ENCODE assay signal across 16 cellular contexts in the genomic region with DNA sequence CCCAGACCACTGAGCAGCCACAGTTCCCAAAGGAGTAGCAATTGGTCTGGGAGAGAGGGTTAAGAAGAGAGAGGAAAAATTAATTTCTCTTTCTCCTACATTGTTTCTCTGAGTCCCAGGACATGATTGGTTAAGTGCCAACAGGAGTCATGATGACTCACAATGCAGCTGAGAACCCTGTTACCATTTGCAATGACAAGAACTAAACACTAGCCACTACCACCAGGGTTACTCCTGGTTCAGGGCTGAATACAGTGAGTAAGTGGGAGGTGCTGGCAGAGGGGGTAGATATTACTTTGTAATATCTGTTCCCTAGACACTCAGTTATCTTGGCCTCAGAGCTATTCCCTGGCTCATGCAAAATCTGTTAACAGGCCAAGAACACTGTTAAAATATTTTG. TPM values are rescaled to one million over a fixed set of nuclear protein-coding genes. Genes with fewer than 3 reads are reported as not detected.
DNase-seq lines count a peak whose midpoint lies in the region; ATAC-seq and TF ChIP-seq lines count a peak whose summit lies in the region.
"Had no signal": no experiment of that assay in that cellular context is flagged by ENCODE, and none has a peak within 500 bp of the region (broad histone marks: within the 10 kb centered on the region; RNA-seq: fewer than 3 reads in every experiment).

No MANE protein-coding gene starts in this region.

- no peaks in the 10 kb centered on the region for H3K27me3 ChIP-seq in lung (ENCODE audit: control insufficient read depth, insufficient read depth)

- DNase-seq in AG20443 (ENCODE audit: low spot score) (peak; percentile 65), M059J (ENCODE audit: low read depth) (peak; percentile 96), dedifferentiated amniotic fluid mesenchymal stem cell (ENCODE audit: extremely low spot score) (peak; percentile 26), lung (ENCODE audit: low spot score) (no peak), NOMO-1 treated with dmso at 0.1 percent for 144 hours (lab: John Stamatoyannopoulos, UW; ENCODE audit: unreplicated experiment) (no peak), NCI-H510A treated with DMSO at 0.1 percent for 48 hours (lab: John Stamatoyannopoulos, UW) (no peak)
- DNase-seq in activated naive CD4-positive, alpha-beta T cell treated with anti-CD3 and anti-CD28 coated beads for 36 hours = no peak
- DNase-seq: activated CD4-positive, alpha-beta memory T cell treated with anti-CD3 and anti-CD28 coated beads for 36 hours; activated naive CD4-positive, alpha-beta T cell treated with anti-CD3 and anti-CD28 coated beads, Interleukin-2, amount 50 U/mL, for 16 hours; CD4-positive, CD25-positive, alpha-beta regulatory T cell; hypothalamus; PC-9; stimulated activated CD4-positive, alpha-beta T cell treated with anti-CD3 and anti-CD28 coated beads, Interleukin-4, amount 100 ng/mL, for 24 hours had no signal

- no peak overlapping the region for H3K27ac Mint-ChIP-seq in activated naive CD4-positive, alpha-beta T cell treated with anti-CD3 and anti-CD28 coated beads for 36 hours
- H3K27ac Mint-ChIP-seq: activated CD4-positive, alpha-beta memory T cell treated with anti-CD3 and anti-CD28 coated beads for 36 hours; CD4-positive, CD25-positive, alpha-beta regulatory T cell; stimulated activated naive CD8-positive, alpha-beta T cell treated with anti-CD3 and anti-CD28 coated beads, Interleukin-15, Interleukin-2, amounts not matched to agents 100 ng/mL and 50 ng/mL, for 24 hours had no signal

- peaks cover 44% of the 10 kb centered on the region for H3K36me3 Mint-ChIP-seq in activated naive CD4-positive, alpha-beta T cell treated with anti-CD3 and anti-CD28 coated beads for 36 hours (ENCODE audit: low read depth)

- no peak overlapping the region for H3K4me3 ChIP-seq in lung
- H3K4me3 ChIP-seq: PC-9 had no signal

- CTCF ChIA-PET in activated naive CD4-positive, alpha-beta T cell treated with anti-CD3 and anti-CD28 coated beads for 36 hours (lab: Charles Lee) = no interaction called here

- peaks cover 0 to 6% of the 10 kb centered on the region in 2 donors for H3K9me3 ChIP-seq in lung (ENCODE audit: control insufficient read depth in 2 of 2, insufficient read depth in 1 of 2, low read length in 1 of 2)

- no peak overlapping the region for H3K4me3 Mint-ChIP-seq in activated naive CD4-positive, alpha-beta T cell treated with anti-CD3 and anti-CD28 coated beads for 36 hours
- H3K4me3 Mint-ChIP-seq: activated CD4-positive, alpha-beta memory T cell treated with anti-CD3 and anti-CD28 coated beads for 36 hours; CD4-positive, CD25-positive, alpha-beta regulatory T cell; stimulated activated naive CD8-positive, alpha-beta T cell treated with anti-CD3 and anti-CD28 coated beads, Interleukin-15, Interleukin-2, amounts not matched to agents 100 ng/mL and 50 ng/mL, for 24 hours had no signal

- ATAC-seq in lung (ENCODE audit: insufficient read depth, low FRiP score) (peak; percentile 47), HG03095 (IDR thresholded peaks at IDR 0.05; ENCODE audit: unreplicated experiment) (no peak)

- no peak overlapping the region for H3K27ac ChIP-seq in lung (ENCODE audit: low read depth in 1 of 2, low read length in 1 of 2)
- H3K27ac ChIP-seq: PC-9 had no signal

- intact Hi-C loops in activated naive CD4-positive, alpha-beta T cell treated with anti-CD3 and anti-CD28 coated beads for 36 hours (cut with micrococcal nuclease) = no loop called here

- peaks cover 2 to 10% of the 10 kb centered on the region in 2 donors for H3K4me1 ChIP-seq in lung (ENCODE audit: control insufficient read depth in 2 of 2, insufficient read depth in 2 of 2, low read length in 2 of 2)

- H3K9me3 Mint-ChIP-seq in activated naive CD4-positive, alpha-beta T cell treated with anti-CD3 and anti-CD28 coated beads for 36 hours = peaks cover 11% of the 10 kb centered on the region

- peaks cover 11% of the 10 kb centered on the region for H3K4me1 Mint-ChIP-seq in activated naive CD4-positive, alpha-beta T cell treated with anti-CD3 and anti-CD28 coated beads for 36 hours (ENCODE audit: low read depth)

- no peak for TF ChIP-seq CTCF in lung (IDR thresholded peaks at IDR 0.05; ENCODE audit: control extremely low read depth, extremely low read depth)

- H3K27me3 Mint-ChIP-seq in activated naive CD4-positive, alpha-beta T cell treated with anti-CD3 and anti-CD28 coated beads for 36 hours (ENCODE audit: low read depth) = no peaks in the 10 kb centered on the region
- H3K27me3 Mint-ChIP-seq: activated CD4-positive, alpha-beta memory T cell treated with anti-CD3 and anti-CD28 coated beads for 36 hours; CD4-positive, CD25-positive, alpha-beta regulatory T cell; stimulated activated naive CD8-positive, alpha-beta T cell treated with anti-CD3 and anti-CD28 coated beads, Interleukin-15, Interleukin-2, amounts not matched to agents 100 ng/mL and 50 ng/mL, for 24 hours had no signal

- H3K36me3 ChIP-seq in lung (ENCODE audit: control insufficient read depth in 2 of 2, insufficient read depth in 2 of 2, low read length in 2 of 2) = peaks cover 0 to 3% of the 10 kb centered on the region in 2 donors

RNA-seq across cellular contexts. Expression of gene ZNF75D, which starts 16.6 kb away (rescaled TPM):
- 6.9 and 16.0 TPM in 2 replicates for total RNA-seq in M059J (2014; rRNA removed; shearing (Covaris generic))
- total RNA-seq in lung = 10 to 100 TPM; 10.3 to 25.3 TPM
- 1 to 10 TPM; 5.9 to 9.4 TPM for polyA plus RNA-seq in lung
- 1 to 10 TPM; 2.5 to 3.6 TPM for total RNA-seq in activated naive CD4-positive, alpha-beta T cell treated with anti-CD3 and anti-CD28 coated beads for 36 hours

RNA-seq across cellular contexts. Expression of gene ZNF449, which starts 17.3 kb away (rescaled TPM):
- total RNA-seq in M059J (2014; rRNA removed; shearing (Covaris generic)) = 7.6 and 8.6 TPM in 2 replicates
- total RNA-seq in lung = 10 to 100 TPM in 1 of 2 donors, 1 to 10 TPM in 1; 5.9 to 16.8 TPM
- polyA plus RNA-seq in lung = 1 to 10 TPM; 1.9 to 4.9 TPM
- total RNA-seq in activated naive CD4-positive, alpha-beta T cell treated with anti-CD3 and anti-CD28 coated beads for 36 hours = 1 to 10 TPM; 1.9 to 2.4 TPM

RNA-seq across cellular contexts. Expression of gene ETDC, which starts 18.0 kb away (rescaled TPM):
- total RNA-seq in M059J (2014; rRNA removed; shearing (Covaris generic)) = not detected in 2 replicates
- total RNA-seq in lung = not detected
- not detected for polyA plus RNA-seq in lung
- total RNA-seq in activated naive CD4-positive, alpha-beta T cell treated with anti-CD3 and anti-CD28 coated beads for 36 hours = not detected
- total RNA-seq: activated CD4-positive, alpha-beta memory T cell treated with anti-CD3 and anti-CD28 coated beads for 36 hours; CD4-positive, CD25-positive, alpha-beta regulatory T cell; PC-9; posterior vena cava had no signal
- polyA plus RNA-seq: CD4-positive, CD25-positive, alpha-beta regulatory T cell had no signal

Comparison
In these comparisons a context has a peak if more than half of its experiments do, and no peak if none do; other contexts are left out.
1. DNase-seq: peak in AG20443 (single experiment), M059J (single experiment) and dedifferentiated amniotic fluid mesenchymal stem cell (single experiment); none in lung (single experiment), NOMO-1 treated with dmso at 0.1 percent for 144 hours (single experiment), activated naive CD4-positive, alpha-beta T cell treated with anti-CD3 and anti-CD28 coated beads for 36 hours (single experiment) and NCI-H510A treated with DMSO at 0.1 percent for 48 hours (single experiment).